ENCODE assay signal across 1 cellular context in genomic region chr10:133230387-133231195, GRCh38.
TF ChIP-seq lines count a peak whose summit lies in the region.

No MANE protein-coding gene starts in this region.

TF ChIP-seq in WTC11, 78 proteins besides CTCF, POLR2A, EP300 and RAD21 (continued from another document and continues in another):
- no peak; the same call in none of the 2 replicates for TF ChIP-seq NFYB (CRISPR knock-in tag; conservative IDR thresholded peaks at IDR 0.05; ENCODE audit: low read depth)
- TF ChIP-seq KAT7 (CRISPR knock-in tag; IDR thresholded peaks at IDR 0.05; ENCODE audit: borderline replicate concordance), result no peak
- TF ChIP-seq NR3C1 (CRISPR knock-in tag; conservative IDR thresholded peaks at IDR 0.05; ENCODE audit: low read depth), result no peak
- no peak for TF ChIP-seq TP53 (CRISPR knock-in tag; IDR thresholded peaks at IDR 0.05)
- TF ChIP-seq SMAD3 (CRISPR knock-in tag; IDR thresholded peaks at IDR 0.05; ENCODE audit: borderline replicate concordance), result no peak
- no peak for TF ChIP-seq JUN (CRISPR knock-in tag; IDR thresholded peaks at IDR 0.05)
- peak; percentile 83; the same call in 1 of the 2 replicates for TF ChIP-seq ELF4 (CRISPR knock-in tag; IDR thresholded peaks at IDR 0.05; ENCODE audit: low read depth)
- TF ChIP-seq TEAD4 (CRISPR knock-in tag; IDR thresholded peaks at IDR 0.05), result peak; percentile 33; the same call in 1 of the 2 replicates
- TF ChIP-seq NFATC4 (CRISPR knock-in tag; IDR thresholded peaks at IDR 0.05), result no peak
- TF ChIP-seq, protein P1, sequence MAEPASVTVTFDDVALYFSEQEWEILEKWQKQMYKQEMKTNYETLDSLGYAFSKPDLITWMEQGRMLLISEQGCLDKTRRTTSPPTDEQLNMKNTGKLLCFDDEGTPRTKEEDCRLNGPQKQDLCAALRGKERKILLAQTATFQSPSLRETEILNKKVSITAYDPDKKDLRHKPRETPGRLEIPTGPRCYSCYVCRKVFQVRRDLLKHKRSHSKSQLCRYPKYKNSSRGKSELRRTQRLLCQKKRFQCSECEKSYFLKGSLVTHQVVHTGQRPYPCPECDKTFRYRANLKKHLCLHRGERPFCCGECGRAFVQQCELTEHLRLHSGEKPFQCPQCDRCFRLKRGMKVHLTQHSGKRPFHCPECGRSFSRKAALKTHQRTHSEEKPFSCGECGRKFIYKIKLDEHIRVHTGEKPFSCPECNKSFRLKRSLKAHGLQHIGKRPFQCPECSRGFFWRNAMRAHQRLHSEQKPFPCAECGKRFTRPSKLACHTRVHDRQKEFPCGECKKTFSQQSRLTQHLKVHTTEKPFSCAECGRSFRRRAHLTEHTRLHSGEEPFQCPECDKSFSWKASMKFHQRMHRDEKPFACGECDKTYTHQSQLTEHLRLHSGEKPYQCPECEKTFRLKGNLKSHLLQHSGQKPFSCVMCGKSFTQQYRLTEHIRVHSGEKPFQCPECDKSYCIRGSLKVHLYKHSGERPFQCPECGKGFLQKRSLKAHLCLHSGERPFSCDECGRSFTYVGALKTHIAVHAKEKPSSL (CRISPR knock-in tag; conservative IDR thresholded peaks at IDR 0.05), result no peak
- TF ChIP-seq, protein P2, sequence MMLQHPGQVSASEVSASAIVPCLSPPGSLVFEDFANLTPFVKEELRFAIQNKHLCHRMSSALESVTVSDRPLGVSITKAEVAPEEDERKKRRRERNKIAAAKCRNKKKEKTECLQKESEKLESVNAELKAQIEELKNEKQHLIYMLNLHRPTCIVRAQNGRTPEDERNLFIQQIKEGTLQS (CRISPR knock-in tag; conservative IDR thresholded peaks at IDR 0.05), result no peak
- peak; percentile 54; the same call in 1 of the 2 replicates for TF ChIP-seq PRDM15 (CRISPR knock-in tag; IDR thresholded peaks at IDR 0.05)
- TF ChIP-seq, protein P3, sequence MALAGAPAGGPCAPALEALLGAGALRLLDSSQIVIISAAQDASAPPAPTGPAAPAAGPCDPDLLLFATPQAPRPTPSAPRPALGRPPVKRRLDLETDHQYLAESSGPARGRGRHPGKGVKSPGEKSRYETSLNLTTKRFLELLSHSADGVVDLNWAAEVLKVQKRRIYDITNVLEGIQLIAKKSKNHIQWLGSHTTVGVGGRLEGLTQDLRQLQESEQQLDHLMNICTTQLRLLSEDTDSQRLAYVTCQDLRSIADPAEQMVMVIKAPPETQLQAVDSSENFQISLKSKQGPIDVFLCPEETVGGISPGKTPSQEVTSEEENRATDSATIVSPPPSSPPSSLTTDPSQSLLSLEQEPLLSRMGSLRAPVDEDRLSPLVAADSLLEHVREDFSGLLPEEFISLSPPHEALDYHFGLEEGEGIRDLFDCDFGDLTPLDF (CRISPR knock-in tag; IDR thresholded peaks at IDR 0.05), result no peak
- TF ChIP-seq ETV6 (CRISPR knock-in tag; IDR thresholded peaks at IDR 0.05), result peak; percentile 72; the same call in 1 of the 2 replicates
- no peak for TF ChIP-seq RORB (CRISPR knock-in tag; IDR thresholded peaks at IDR 0.05)
- TF ChIP-seq ATF6 (CRISPR knock-in tag; IDR thresholded peaks at IDR 0.05), result no peak
- no peak for TF ChIP-seq IRF2 (CRISPR knock-in tag; IDR thresholded peaks at IDR 0.05; ENCODE audit: borderline replicate concordance, low read depth)
- TF ChIP-seq ZNF121 (CRISPR knock-in tag; IDR thresholded peaks at IDR 0.05), result no peak
- TF ChIP-seq FOXJ3 (CRISPR knock-in tag; IDR thresholded peaks at IDR 0.05; ENCODE audit: borderline replicate concordance), result no peak
- no peak for TF ChIP-seq GABPB1 (CRISPR knock-in tag; IDR thresholded peaks at IDR 0.05)
- 0 out of 2 replicates have a peak, but pooled peaks have one; percentile 52 for TF ChIP-seq ZNF263 (CRISPR knock-in tag; IDR thresholded peaks at IDR 0.05; ENCODE audit: low read depth)
- TF ChIP-seq ZNF671 (CRISPR knock-in tag; IDR thresholded peaks at IDR 0.05), result no peak
- no peak for TF ChIP-seq JAZF1 (CRISPR knock-in tag; IDR thresholded peaks at IDR 0.05)
- no peak for TF ChIP-seq CREM (CRISPR knock-in tag; IDR thresholded peaks at IDR 0.05)
- no peak for TF ChIP-seq E2F4 (CRISPR knock-in tag; IDR thresholded peaks at IDR 0.05; ENCODE audit: borderline replicate concordance, low read depth)
- TF ChIP-seq, protein P4, sequence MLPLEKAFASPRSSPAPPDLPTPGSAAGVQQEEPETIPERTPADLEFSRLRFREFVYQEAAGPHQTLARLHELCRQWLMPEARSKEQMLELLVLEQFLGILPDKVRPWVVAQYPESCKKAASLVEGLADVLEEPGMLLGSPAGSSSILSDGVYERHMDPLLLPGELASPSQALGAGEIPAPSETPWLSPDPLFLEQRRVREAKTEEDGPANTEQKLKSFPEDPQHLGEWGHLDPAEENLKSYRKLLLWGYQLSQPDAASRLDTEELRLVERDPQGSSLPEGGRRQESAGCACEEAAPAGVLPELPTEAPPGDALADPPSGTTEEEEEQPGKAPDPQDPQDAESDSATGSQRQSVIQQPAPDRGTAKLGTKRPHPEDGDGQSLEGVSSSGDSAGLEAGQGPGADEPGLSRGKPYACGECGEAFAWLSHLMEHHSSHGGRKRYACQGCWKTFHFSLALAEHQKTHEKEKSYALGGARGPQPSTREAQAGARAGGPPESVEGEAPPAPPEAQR (CRISPR knock-in tag; IDR thresholded peaks at IDR 0.05), result no peak
- TF ChIP-seq RELA (CRISPR knock-in tag; IDR thresholded peaks at IDR 0.05; ENCODE audit: borderline replicate concordance), result no peak
- TF ChIP-seq ZNF138 (CRISPR knock-in tag; conservative IDR thresholded peaks at IDR 0.05), result no peak
- no peak for TF ChIP-seq ZNF219 (CRISPR knock-in tag; IDR thresholded peaks at IDR 0.05; ENCODE audit: borderline replicate concordance)
- no peak for TF ChIP-seq AFF4 (CRISPR knock-in tag; IDR thresholded peaks at IDR 0.05; ENCODE audit: borderline replicate concordance)
- TF ChIP-seq EMX1 (CRISPR knock-in tag; IDR thresholded peaks at IDR 0.05), result no peak
- TF ChIP-seq, protein P5, sequence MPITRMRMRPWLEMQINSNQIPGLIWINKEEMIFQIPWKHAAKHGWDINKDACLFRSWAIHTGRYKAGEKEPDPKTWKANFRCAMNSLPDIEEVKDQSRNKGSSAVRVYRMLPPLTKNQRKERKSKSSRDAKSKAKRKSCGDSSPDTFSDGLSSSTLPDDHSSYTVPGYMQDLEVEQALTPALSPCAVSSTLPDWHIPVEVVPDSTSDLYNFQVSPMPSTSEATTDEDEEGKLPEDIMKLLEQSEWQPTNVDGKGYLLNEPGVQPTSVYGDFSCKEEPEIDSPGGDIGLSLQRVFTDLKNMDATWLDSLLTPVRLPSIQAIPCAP (CRISPR knock-in tag; IDR thresholded peaks at IDR 0.05), result 0 out of 2 replicates have a peak, but pooled peaks have one; percentile 24
- no peak for TF ChIP-seq GTF2I (CRISPR knock-in tag; conservative IDR thresholded peaks at IDR 0.05)
- no peak for TF ChIP-seq NR1H2 (CRISPR knock-in tag; IDR thresholded peaks at IDR 0.05)
- no peak for TF ChIP-seq HMGA2 (CRISPR knock-in tag; IDR thresholded peaks at IDR 0.05)
- TF ChIP-seq HMGXB4 (CRISPR knock-in tag; IDR thresholded peaks at IDR 0.05), result no peak
- TF ChIP-seq, protein P6, sequence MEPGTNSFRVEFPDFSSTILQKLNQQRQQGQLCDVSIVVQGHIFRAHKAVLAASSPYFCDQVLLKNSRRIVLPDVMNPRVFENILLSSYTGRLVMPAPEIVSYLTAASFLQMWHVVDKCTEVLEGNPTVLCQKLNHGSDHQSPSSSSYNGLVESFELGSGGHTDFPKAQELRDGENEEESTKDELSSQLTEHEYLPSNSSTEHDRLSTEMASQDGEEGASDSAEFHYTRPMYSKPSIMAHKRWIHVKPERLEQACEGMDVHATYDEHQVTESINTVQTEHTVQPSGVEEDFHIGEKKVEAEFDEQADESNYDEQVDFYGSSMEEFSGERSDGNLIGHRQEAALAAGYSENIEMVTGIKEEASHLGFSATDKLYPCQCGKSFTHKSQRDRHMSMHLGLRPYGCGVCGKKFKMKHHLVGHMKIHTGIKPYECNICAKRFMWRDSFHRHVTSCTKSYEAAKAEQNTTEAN (CRISPR knock-in tag; IDR thresholded peaks at IDR 0.05), result no peak
- TF ChIP-seq OVOL2 (CRISPR knock-in tag; IDR thresholded peaks at IDR 0.05; ENCODE audit: borderline replicate concordance), result no peak
- TF ChIP-seq, protein P7, sequence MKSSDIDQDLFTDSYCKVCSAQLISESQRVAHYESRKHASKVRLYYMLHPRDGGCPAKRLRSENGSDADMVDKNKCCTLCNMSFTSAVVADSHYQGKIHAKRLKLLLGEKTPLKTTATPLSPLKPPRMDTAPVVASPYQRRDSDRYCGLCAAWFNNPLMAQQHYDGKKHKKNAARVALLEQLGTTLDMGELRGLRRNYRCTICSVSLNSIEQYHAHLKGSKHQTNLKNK (CRISPR knock-in tag; IDR thresholded peaks at IDR 0.05), result no peak
